ENCODE assay signal across 1 cellular context in genomic region chr6:111806561-111807497, GRCh38.
TF ChIP-seq lines count a peak whose summit lies in the region.

No MANE protein-coding gene starts in this region.

TF ChIP-seq in IMR-90, 13 proteins besides CTCF, POLR2A, EP300 and RAD21:
- TF ChIP-seq RFX5 (IDR thresholded peaks at IDR 0.05; ENCODE audit: low read depth, low read length) (no peak), SMC3 (IDR thresholded peaks at IDR 0.05; ENCODE audit: low read depth, low read length) (no peak), MXI1 (IDR thresholded peaks at IDR 0.05; ENCODE audit: borderline replicate concordance, low read depth, low read length) (no peak), MAZ (IDR thresholded peaks at IDR 0.05; ENCODE audit: borderline replicate concordance, low read depth, low read length) (no peak), MAFK (IDR thresholded peaks at IDR 0.05; ENCODE audit: low read depth, low read length) (no peak)
- TF ChIP-seq, protein P1, sequence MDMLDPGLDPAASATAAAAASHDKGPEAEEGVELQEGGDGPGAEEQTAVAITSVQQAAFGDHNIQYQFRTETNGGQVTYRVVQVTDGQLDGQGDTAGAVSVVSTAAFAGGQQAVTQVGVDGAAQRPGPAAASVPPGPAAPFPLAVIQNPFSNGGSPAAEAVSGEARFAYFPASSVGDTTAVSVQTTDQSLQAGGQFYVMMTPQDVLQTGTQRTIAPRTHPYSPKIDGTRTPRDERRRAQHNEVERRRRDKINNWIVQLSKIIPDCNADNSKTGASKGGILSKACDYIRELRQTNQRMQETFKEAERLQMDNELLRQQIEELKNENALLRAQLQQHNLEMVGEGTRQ (IDR thresholded peaks at IDR 0.05; ENCODE audit: low read depth, low read length): no peak
